Comparison of ENCODE assay signal across 10 cellular contexts in the genomic region with DNA sequence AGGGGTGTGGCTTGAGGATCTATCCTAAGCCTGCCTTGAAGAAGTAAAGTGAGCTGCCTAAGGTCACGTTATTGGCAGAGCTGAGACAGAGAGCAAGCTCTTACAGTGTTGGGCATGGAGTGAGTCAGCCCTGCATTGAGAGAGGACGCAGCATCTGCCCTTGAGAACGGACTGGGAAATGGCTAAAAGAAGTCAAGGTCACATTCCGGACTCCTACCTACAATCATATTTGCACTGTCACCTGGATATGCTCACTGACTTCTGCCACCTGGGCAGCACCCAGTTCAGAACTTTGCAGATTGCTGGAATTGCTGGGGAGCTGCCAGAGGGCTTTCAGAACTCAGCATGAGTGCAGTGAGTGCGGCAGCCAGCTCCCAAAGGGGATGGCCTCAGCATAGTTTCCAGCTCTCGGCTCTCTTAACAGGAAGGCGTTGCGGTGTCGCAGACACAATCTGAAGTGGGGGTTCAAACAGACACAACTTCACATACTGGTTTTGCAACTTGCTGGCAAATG.
A peak's percentile ranks its signal among the peaks of the same experiment; 100 is the strongest.
DNase-seq lines count a peak whose midpoint lies in the region; ATAC-seq and TF ChIP-seq lines count a peak whose summit lies in the region.
"Had no signal": no experiment of that assay in that cellular context is flagged by ENCODE, and none has a peak within 500 bp of the region (broad histone marks: within the 10 kb centered on the region; RNA-seq: fewer than 3 reads in every experiment).

No MANE protein-coding gene starts in this region.

- peak overlapping the region; percentile 29 for H3K27ac Mint-ChIP-seq in activated naive CD8-positive, alpha-beta T cell treated with anti-CD3 and anti-CD28 coated beads for 36 hours

- H3K27ac ChIP-seq in heart right ventricle (peak overlapping the region; percentile 8 to 89 (median 74)), sigmoid colon (peak overlapping the region in 3 of 4 donors; percentile 13 to 46 (median 34))
- H3K27ac ChIP-seq: 22Rv1, SJSA1 had no signal

- H3K4me1 ChIP-seq in heart right ventricle, result peaks cover 0 to 65% (median 51%) of the 10 kb centered on the region in 9 donors
- H3K4me1 ChIP-seq in sigmoid colon, result peaks cover 0 to 12% (median 6%) of the 10 kb centered on the region in 4 donors

- H3K27me3 ChIP-seq in heart right ventricle, result no peaks in the 10 kb centered on the region
- H3K27me3 ChIP-seq in sigmoid colon, result no peaks in the 10 kb centered on the region
- H3K27me3 ChIP-seq: SJSA1 had no signal

- intact Hi-C loops in heart right ventricle (cut with DNase I), result loop anchor here in 8 of 10 donors (1.0 to 10.0 kb wide), 5 partner anchors 172 to 342 kb away; no protein-coding TSS in a partner anchor
- intact Hi-C loops in sigmoid colon (cut with DNase I), result no loop called here

- H3K36me3 ChIP-seq in heart right ventricle (no peaks in the 10 kb centered on the region), sigmoid colon (no peaks in the 10 kb centered on the region)
- H3K36me3 ChIP-seq: SJSA1 had no signal

- no peaks in the 10 kb centered on the region for H3K9me3 Mint-ChIP-seq in activated naive CD8-positive, alpha-beta T cell treated with anti-CD3 and anti-CD28 coated beads for 36 hours

- no peak for TF ChIP-seq EP300 in sigmoid colon (IDR thresholded peaks at IDR 0.05)

- H3K4me3 ChIP-seq in heart right ventricle, result peak overlapping the region in 6 of 10 donors; percentile 1 to 25 (median 12)
- H3K4me3 ChIP-seq in sigmoid colon, result peak overlapping the region in 1 of 4 donors; percentile 18
- H3K4me3 ChIP-seq: SJSA1 had no signal

- DNase-seq in DMS 273 (lab: John Stamatoyannopoulos, UW; ENCODE audit: unreplicated experiment) (peak; percentile 35), DMS 273 treated with DMSO at 0.1 percent for 48 hours (lab: John Stamatoyannopoulos, UW) (no peak), heart right ventricle (peak; percentile 72 to 84), sigmoid colon (peak; percentile 72), T-helper 9 cell (no peak), cerebellar cortex (ENCODE audit: low spot score) (no peak)
- DNase-seq in activated naive CD8-positive, alpha-beta T cell treated with anti-CD3 and anti-CD28 coated beads for 36 hours, result no peak

- peaks cover 26% of the 10 kb centered on the region for H3K4me1 Mint-ChIP-seq in activated naive CD8-positive, alpha-beta T cell treated with anti-CD3 and anti-CD28 coated beads for 36 hours

- no peak for TF ChIP-seq POLR2A in sigmoid colon (IDR thresholded peaks at IDR 0.05)

- H3K27me3 Mint-ChIP-seq in activated naive CD8-positive, alpha-beta T cell treated with anti-CD3 and anti-CD28 coated beads for 36 hours, result no peaks in the 10 kb centered on the region

- peaks cover 2% of the 10 kb centered on the region for H3K36me3 Mint-ChIP-seq in activated naive CD8-positive, alpha-beta T cell treated with anti-CD3 and anti-CD28 coated beads for 36 hours

- no peak overlapping the region for H3K4me3 Mint-ChIP-seq in activated naive CD8-positive, alpha-beta T cell treated with anti-CD3 and anti-CD28 coated beads for 36 hours

- no peaks in the 10 kb centered on the region for H3K9me3 ChIP-seq in heart right ventricle
- H3K9me3 ChIP-seq in sigmoid colon, result no peaks in the 10 kb centered on the region
- H3K9me3 ChIP-seq: SJSA1 had no signal

- TF ChIP-seq CTCF in heart right ventricle (IDR thresholded peaks at IDR 0.05) (no peak), sigmoid colon (IDR thresholded peaks at IDR 0.05) (no peak)

- WGBS in heart right ventricle, 2 donors, result 3 to 9% methylated on average over 9 of the region's 9 CpGs
- 54 to 57% methylated on average over 9 of the region's 9 CpGs for WGBS in sigmoid colon, 2 donors

- peak; percentile 84 to 96 (median 94) for ATAC-seq in heart right ventricle
- no peak for ATAC-seq in GM21737 (IDR thresholded peaks at IDR 0.05; ENCODE audit: unreplicated experiment)

Comparison
In these comparisons a context has a peak if more than half of its experiments do, and no peak if none do; other contexts are left out.
1. DNase-seq: peak in DMS 273 (single experiment), heart right ventricle (2 of 2) and sigmoid colon (single experiment); none in DMS 273 treated with DMSO at 0.1 percent for 48 hours (single experiment), activated naive CD8-positive, alpha-beta T cell treated with anti-CD3 and anti-CD28 coated beads for 36 hours (single experiment), T-helper 9 cell (single experiment) and cerebellar cortex (single experiment).